ENCODE assay signal across 9 cellular contexts in genomic region chr6:137873273-137873762, GRCh38. TPM values are rescaled to one million over a fixed set of nuclear protein-coding genes. Genes with fewer than 3 reads are reported as not detected.
A peak's percentile ranks its signal among the peaks of the same experiment; 100 is the strongest.
DNase-seq lines count a peak whose midpoint lies in the region; ATAC-seq, FAIRE-seq and TF ChIP-seq lines count a peak whose summit lies in the region.
"Had no signal": no experiment of that assay in that cellular context is flagged by ENCODE, and none has a peak within 500 bp of the region (broad histone marks: within the 10 kb centered on the region; RNA-seq: fewer than 3 reads in every experiment).

No MANE protein-coding gene starts in this region.

- no peak for FAIRE-seq in bronchial epithelial cell (lab: Jason Lieb, UNC)

- in situ Hi-C loops in SK-MEL-5 (cut with HindIII; ENCODE audit: low pct_unique_long_range_greater_than_20kb, low sequenced_read_pairs) = no loop called here

- TF ChIP-seq CTCF in GM12865 (IDR thresholded peaks at IDR 0.05; ENCODE audit: insufficient read depth, low read depth, low read length, missing control alignments) = no peak
- no peak for TF ChIP-seq CTCF in bronchial epithelial cell (IDR thresholded peaks at IDR 0.05; ENCODE audit: insufficient read depth, low read length, severe bottlenecking)
- TF ChIP-seq CTCF in suprapubic skin (IDR thresholded peaks at IDR 0.05) = no peak

- no peak for TF ChIP-seq POLR2A in suprapubic skin (IDR thresholded peaks at IDR 0.05)

- H3K27ac ChIP-seq in muscle layer of duodenum (ENCODE audit: low read length) = peak overlapping the region; percentile 45
- H3K27ac ChIP-seq in suprapubic skin = peak overlapping the region; percentile 61
- H3K27ac ChIP-seq: VCaP had no signal

- H3K4me1 ChIP-seq in muscle layer of duodenum (ENCODE audit: control insufficient read depth in 1 of 2, insufficient read depth in 2 of 2, low read length in 2 of 2) (peaks cover 7 to 39% of the 10 kb centered on the region in 2 donors), suprapubic skin (peaks cover 65% of the 10 kb centered on the region)

- peak; percentile 57 for ATAC-seq in HG02759 (IDR thresholded peaks at IDR 0.05; ENCODE audit: unreplicated experiment)

- peak; percentile 30 for TF ChIP-seq EP300 in suprapubic skin (IDR thresholded peaks at IDR 0.05)

- peak; percentile 92 for DNase-seq in GM12865 (ENCODE audit: low read depth)
- DNase-seq in SK-MEL-5 (ENCODE audit: low read depth, low spot score) = peak; percentile 86
- peak; percentile 97 for DNase-seq in bronchial epithelial cell (ENCODE audit: low read depth)
- peak; percentile 87 to 89 for DNase-seq in suprapubic skin (ENCODE audit: low spot score in 2 of 2)
- no peak for DNase-seq in NCI-H1436 (lab: John Stamatoyannopoulos, UW)
- DNase-seq in NCI-H446 treated with DMSO at 0.1 percent for 48 hours (lab: John Stamatoyannopoulos, UW) = no peak

- WGBS in suprapubic skin = 4% methylated on average over 7 of the region's 7 CpGs

- H3K36me3 ChIP-seq in bronchial epithelial cell (ENCODE audit: control insufficient read depth, insufficient read depth, low read length) (peaks cover 8% of the 10 kb centered on the region), muscle layer of duodenum (ENCODE audit: control insufficient read depth in 1 of 2, insufficient read depth in 2 of 2, low read length in 2 of 2) (peaks cover 37 to 53% of the 10 kb centered on the region in 2 donors), suprapubic skin (peaks cover 42% of the 10 kb centered on the region)

- H3K9me3 ChIP-seq in muscle layer of duodenum (ENCODE audit: control insufficient read depth in 1 of 2, low read length in 2 of 2) (no peaks in the 10 kb centered on the region), suprapubic skin (no peaks in the 10 kb centered on the region)

- H3K4me3 ChIP-seq in GM12865 (ENCODE audit: low read depth, low read length) (peak overlapping the region; percentile 81), bronchial epithelial cell (ENCODE audit: low read depth, low read length) (no peak overlapping the region), muscle layer of duodenum (ENCODE audit: low read depth in 1 of 2, low read length in 2 of 2) (peak overlapping the region; percentile 34 to 86), suprapubic skin (peak overlapping the region; percentile 97)

- H3K27me3 ChIP-seq in bronchial epithelial cell (ENCODE audit: control insufficient read depth, insufficient read depth, low read length) (no peaks in the 10 kb centered on the region), muscle layer of duodenum (ENCODE audit: low read depth, low read length) (no peaks in the 10 kb centered on the region), suprapubic skin (no peaks in the 10 kb centered on the region)

RNA-seq across cellular contexts. Expression of gene TNFAIP3, which starts 6.3 kb away (rescaled TPM):
- 107 and 110 TPM in 2 replicates for total RNA-seq in SK-MEL-5 (2014; rRNA removed; shearing (Covaris generic))
- 105 and 128 TPM in 2 replicates for polyA plus RNA-seq in SK-MEL-5 (2015; cell fraction: cytosol; rRNA removed)
- 645 and 654 TPM in 2 replicates for polyA plus RNA-seq in SK-MEL-5 (2015; cell fraction: nucleus; rRNA removed)
- total RNA-seq in bronchial epithelial cell = 2.1 and 3.2 TPM in 2 replicates
- 100 to 1,000 TPM in 3 of 4 donors, 10 to 100 TPM in 1; 64.1 to 146 (median 111) TPM for total RNA-seq in suprapubic skin

Comparison
In these comparisons a context has a peak if more than half of its experiments do, and no peak if none do; other contexts are left out.
1. DNase-seq: peak in GM12865 (single experiment), SK-MEL-5 (single experiment), bronchial epithelial cell (single experiment) and suprapubic skin (2 of 2); none in NCI-H1436 (single experiment) and NCI-H446 treated with DMSO at 0.1 percent for 48 hours (single experiment).
2. RNA of gene TNFAIP3, which starts 6.3 kb away (total RNA-seq): 64.1 to 146 TPM in suprapubic skin and 107 to 110 TPM in SK-MEL-5; 2.1 to 3.2 TPM in bronchial epithelial cell; every median in the first group is over 10 times any median in the second.